Comparison of ENCODE assay signal across 8 cellular contexts in the genomic region with DNA sequence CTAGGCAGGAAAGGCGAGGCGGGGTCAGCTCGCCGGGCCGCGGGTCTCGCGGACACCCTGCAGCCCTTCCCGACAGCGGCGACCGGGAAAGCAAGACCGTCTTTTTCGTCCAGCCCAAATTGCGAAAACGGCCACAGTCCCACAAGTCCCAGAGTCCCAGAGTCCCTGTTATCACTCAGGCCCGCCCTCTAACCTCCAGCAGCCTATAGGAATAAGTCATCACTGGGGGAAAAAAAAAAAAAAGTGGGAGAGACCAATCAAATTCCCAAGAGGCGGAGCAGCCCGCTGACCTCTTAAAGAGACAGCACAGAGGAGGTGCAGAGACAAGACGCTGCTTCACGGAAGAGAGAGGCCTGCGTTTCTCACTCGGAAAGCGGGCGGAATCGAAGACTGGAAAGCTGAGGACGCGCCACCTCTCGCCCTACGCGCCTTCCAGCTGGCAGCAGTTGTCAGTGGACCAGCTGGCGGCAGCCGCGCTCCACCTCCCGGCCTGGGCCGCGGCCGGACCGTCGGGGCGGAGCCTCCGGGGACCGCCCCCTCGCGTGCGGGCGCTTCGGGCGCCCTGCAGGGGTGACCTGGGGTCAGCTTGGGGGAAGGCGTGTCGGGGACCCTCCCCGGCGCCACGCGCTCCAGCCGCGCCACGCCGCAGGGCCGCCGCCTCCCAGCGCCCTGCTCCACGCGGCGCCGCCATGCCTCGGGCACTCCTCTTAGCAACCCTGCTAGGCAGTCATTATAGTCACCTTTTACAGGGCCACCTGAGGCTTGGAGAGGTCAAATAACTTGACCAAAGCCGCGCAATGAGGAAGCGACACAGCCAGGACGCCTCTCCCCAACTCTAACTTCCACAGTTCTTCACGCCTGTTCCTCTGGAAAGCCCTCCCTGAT. TPM values are rescaled to one million over a fixed set of nuclear protein-coding genes. Genes with fewer than 3 reads are reported as not detected.
DNase-seq lines count a peak whose midpoint lies in the region; ATAC-seq and TF ChIP-seq lines count a peak whose summit lies in the region.

A gene (minus strand): TSS at position 141 of the 885 bp plus-strand sequence. CDS start 10,587 bp downstream, outside the sequence.

- peaks cover 5% of the 10 kb centered on the region for H3K36me3 Mint-ChIP-seq in activated CD4-positive, alpha-beta T cell treated with anti-CD3 and anti-CD28 coated beads, Interleukin-2, amount 10 ng/mL, durations not matched to agents 24 days and 14 days (ENCODE audit: low read depth)

- DNase-seq in C1 segment of cervical spinal cord (lab: John Stamatoyannopoulos, UW), result peak; percentile 52 to 97 (median 89)
- DNase-seq in GM19240 (ENCODE audit: insufficient read length, low spot score), result peak; percentile 84
- DNase-seq in NCI-H524 treated with DMSO at 0.1 percent for 48 hours (lab: John Stamatoyannopoulos, UW), result peak; percentile 99
- DNase-seq in activated CD4-positive, alpha-beta T cell treated with anti-CD3 and anti-CD28 coated beads, Interleukin-2, amount 10 ng/mL, durations not matched to agents 24 days and 14 days, result peak; percentile 95
- peak; percentile 95 for DNase-seq in coronary artery (ENCODE audit: low spot score)
- DNase-seq in left colon, result peak; percentile 88 to 95
- peak; percentile 86 for DNase-seq in stimulated activated CD4-positive, alpha-beta T cell treated with anti-CD3 and anti-CD28 coated beads, Interleukin-1b, Interleukin-23, amount 100 ng/mL, for 48 hours

- H3K27ac ChIP-seq in coronary artery, result peak within 1 kb of the TSS; percentile 84 to 92

- TF ChIP-seq CTCF in coronary artery (IDR thresholded peaks at IDR 0.05), result no peak

- H3K9me3 Mint-ChIP-seq in activated CD4-positive, alpha-beta T cell treated with anti-CD3 and anti-CD28 coated beads, Interleukin-2, amount 10 ng/mL, durations not matched to agents 24 days and 14 days, result no peaks in the 10 kb centered on the region

- H3K4me3 ChIP-seq in coronary artery, result peak within 1 kb of the TSS; percentile 95

- H3K4me3 Mint-ChIP-seq in activated CD4-positive, alpha-beta T cell treated with anti-CD3 and anti-CD28 coated beads, Interleukin-2, amount 10 ng/mL, durations not matched to agents 24 days and 14 days, result peak within 1 kb of the TSS; percentile 93

- peaks cover 22% of the 10 kb centered on the region for H3K4me1 Mint-ChIP-seq in activated CD4-positive, alpha-beta T cell treated with anti-CD3 and anti-CD28 coated beads, Interleukin-2, amount 10 ng/mL, durations not matched to agents 24 days and 14 days

- peak; percentile 69 for ATAC-seq in HG03460 (IDR thresholded peaks at IDR 0.05; ENCODE audit: unreplicated experiment)
- peak; percentile 86 for ATAC-seq in left colon

- H3K27ac Mint-ChIP-seq in activated CD4-positive, alpha-beta T cell treated with anti-CD3 and anti-CD28 coated beads, Interleukin-2, amount 10 ng/mL, durations not matched to agents 24 days and 14 days, result peak within 1 kb of the TSS; percentile 95

- intact Hi-C loops in activated CD4-positive, alpha-beta T cell treated with anti-CD3 and anti-CD28 coated beads, Interleukin-2, amount 10 ng/mL, durations not matched to agents 24 days and 14 days (cut with micrococcal nuclease), result loop anchor here (1.0 to 5.0 kb wide), 6 partner anchors 7 to 1114 kb away; a partner anchor contains a TSS
- intact Hi-C loops in left colon (cut with DNase I, micrococcal nuclease), result no loop called here

- no peaks in the 10 kb centered on the region for H3K27me3 Mint-ChIP-seq in activated CD4-positive, alpha-beta T cell treated with anti-CD3 and anti-CD28 coated beads, Interleukin-2, amount 10 ng/mL, durations not matched to agents 24 days and 14 days

RNA-seq across cellular contexts. Expression of the gene that starts here (rescaled TPM):
- total RNA-seq in activated CD4-positive, alpha-beta T cell treated with anti-CD3 and anti-CD28 coated beads, Interleukin-2, amount 10 ng/mL, durations not matched to agents 24 days and 14 days, result 32.9 and 37.2 TPM in 2 replicates
- total RNA-seq in left colon, result 10 to 100 TPM; 21.9 to 25.7 TPM

Comparison
In these comparisons a context has a peak if more than half of its experiments do, and no peak if none do; other contexts are left out.
1. Peak in every context shown above with its lines: DNase-seq, ATAC-seq, H3K4me3 ChIP-seq and H3K27ac ChIP-seq.